Comparison of ENCODE assay signal across 30 cellular contexts in the genomic region with DNA sequence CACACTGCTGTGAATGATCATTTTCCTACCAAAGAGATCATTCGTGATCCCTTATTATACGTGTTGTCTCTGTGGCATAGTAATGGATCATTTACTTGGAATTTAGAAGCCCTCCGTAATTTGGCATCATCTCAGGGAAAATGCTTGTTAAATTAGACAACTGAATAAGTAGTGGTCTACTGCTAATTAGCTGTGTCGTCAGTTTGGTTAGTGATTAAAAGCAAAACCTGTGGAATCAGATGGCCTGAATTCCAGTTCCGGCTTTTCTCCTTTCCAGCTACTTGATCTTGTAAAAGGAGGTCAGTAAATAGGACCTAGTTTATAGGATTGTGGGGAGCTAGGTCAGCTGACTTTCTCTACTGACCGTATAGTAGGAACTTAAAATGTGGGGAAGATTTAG.
"Had no signal": no experiment of that assay in that cellular context is flagged by ENCODE, and none has a peak within 500 bp of the region (broad histone marks: within the 10 kb centered on the region; RNA-seq: fewer than 3 reads in every experiment).

No MANE protein-coding gene starts in this region.

- H3K27me3 ChIP-seq: adrenal gland, ascending aorta, brain microvascular endothelial cell, neutrophil, sigmoid colon, thyroid gland, upper lobe of left lung, vagina had no signal

- H3K9me3 ChIP-seq: adrenal gland, ascending aorta, neutrophil, sigmoid colon, thyroid gland, upper lobe of left lung, vagina had no signal

- H3K27ac ChIP-seq: adrenal gland, ascending aorta, brain microvascular endothelial cell, neutrophil, sigmoid colon, thyroid gland, upper lobe of left lung, vagina had no signal

- DNase-seq: activated CD4-positive, alpha-beta T cell treated with anti-CD3 and anti-CD28 coated beads for 4 hours; activated CD4-positive, alpha-beta T cell treated with anti-CD3 and anti-CD28 coated beads, Interleukin-2, amount 50 U/mL, for 4 hours; activated effector memory CD4-positive, alpha-beta T cell treated with Interleukin-2 at 50 U/mL for 16 hours; activated naive CD4-positive, alpha-beta T cell treated with anti-CD3 and anti-CD28 coated beads for 36 hours; activated naive CD8-positive, alpha-beta T cell treated with anti-CD3 and anti-CD28 coated beads for 36 hours; activated T-cell treated with anti-CD3 and anti-CD28 coated beads for 4 hours; activated T-cell treated with anti-CD3 and anti-CD28 coated beads, Interleukin-2, amount 50 U/mL, for 72 hours; adrenal gland; brain microvascular endothelial cell; cortex of kidney; effector memory CD8-positive, alpha-beta T cell; foreskin fibroblast; head of caudate nucleus; hippocampal formation; left cardiac atrium; mammary epithelial cell; naive B cell; nephron progenitor cell; sigmoid colon; stimulated activated CD4-positive, alpha-beta T cell treated with anti-CD3 and anti-CD28 coated beads, Interleukin-1b, Interleukin-23, amount 100 ng/mL, for 48 hours; stimulated activated CD4-positive, alpha-beta T cell treated with anti-CD3 and anti-CD28 coated beads, Interleukin-4, amount 100 ng/mL, for 4 hours; stimulated activated CD8-positive, alpha-beta memory T cell treated with anti-CD3 and anti-CD28 coated beads, Interleukin-4, amount 100 ng/mL, for 48 hours; stimulated activated naive CD8-positive, alpha-beta T cell treated with anti-CD3 and anti-CD28 coated beads, Interleukin-15, amount 100 ng/mL, for 72 hours; thyroid gland; upper lobe of left lung had no signal

- H3K4me1 ChIP-seq: ascending aorta, sigmoid colon, thyroid gland had no signal

- H3K4me3 ChIP-seq: adrenal gland, ascending aorta, sigmoid colon, smooth muscle cell, thyroid gland, upper lobe of left lung, vagina had no signal

- ATAC-seq: activated T-cell treated with anti-CD3 and anti-CD28 coated beads, Interleukin-2, amount 50 U/mL, for 72 hours; effector memory CD8-positive, alpha-beta T cell; left cardiac atrium; stimulated activated memory B cell treated with anti-CD40 and anti-IgM and Interleukin-4, amounts not matched to agents 10 μg/mL and 1 μg/mL and 100 μg/mL, for 72 hours; stimulated activated naive CD8-positive, alpha-beta T cell treated with anti-CD3 and anti-CD28 coated beads, Interleukin-15, amount 100 ng/mL, for 72 hours had no signal

- H3K4me2 ChIP-seq: smooth muscle cell had no signal
